ENCODE assay signal across 22 cellular contexts in the genomic region with DNA sequence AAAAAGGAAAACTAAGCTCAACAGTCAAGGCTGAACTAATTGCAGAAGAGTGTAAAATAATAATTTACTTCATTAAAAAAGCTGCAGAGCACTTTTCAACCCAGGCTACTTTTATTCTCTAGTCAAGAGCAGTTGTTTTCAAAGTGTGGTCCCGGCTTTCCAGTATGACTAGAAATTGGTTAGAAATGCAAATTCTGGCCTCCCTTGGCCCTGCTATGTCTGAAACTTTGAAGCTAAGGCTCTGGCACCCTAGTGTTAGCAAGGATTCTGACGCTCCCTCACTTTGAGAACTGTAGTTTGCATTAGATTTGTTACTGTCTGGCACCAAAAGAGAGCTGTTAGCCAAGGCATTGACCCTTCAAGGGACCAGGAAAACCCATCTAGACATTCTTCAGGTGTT. TPM values are rescaled to one million over a fixed set of nuclear protein-coding genes. Genes with fewer than 3 reads are reported as not detected.
A peak's percentile ranks its signal among the peaks of the same experiment; 100 is the strongest.
DNase-seq lines count a peak whose midpoint lies in the region; ATAC-seq, FAIRE-seq and TF ChIP-seq lines count a peak whose summit lies in the region.
"Had no signal": no experiment of that assay in that cellular context is flagged by ENCODE, and none has a peak within 500 bp of the region (broad histone marks: within the 10 kb centered on the region; RNA-seq: fewer than 3 reads in every experiment).

No MANE protein-coding gene starts in this region.

- TF ChIP-seq CTCF in nephron progenitor cell (IDR thresholded peaks at IDR 0.05) = no peak
- TF ChIP-seq CTCF in mammary epithelial cell (conservative IDR thresholded peaks at IDR 0.05 in 1 of 2, IDR thresholded peaks at IDR 0.05 in 1 of 2; ENCODE audit: extremely low read depth in 1 of 2, insufficient read depth in 1 of 2, low read depth in 1 of 2, low read length in 2 of 2) = no peak

- H3K4me3 Mint-ChIP-seq in nephron progenitor cell = no peak overlapping the region
- H3K4me3 Mint-ChIP-seq: CD4-positive, alpha-beta memory T cell; central memory CD8-positive, alpha-beta T cell; dendritic cell treated with granulocyte-macrophage colony-stimulating factor and Interleukin-4, amounts not matched to agents 40 ng/mL and 50 ng/mL, for 4 days; natural killer cell treated with Interleukin-12 subunit alpha and Interleukin-12 subunit beta and Interleukin-15 and Interleukin-18, amount 100 ng/mL, for 72 hours; stimulated activated naive CD8-positive, alpha-beta T cell treated with anti-CD3 and anti-CD28 coated beads, Interleukin-15, Interleukin-2, amounts not matched to agents 100 ng/mL and 50 ng/mL, for 24 hours; T-helper 2 cell treated with Interferon-gamma antibody and Interleukin-4, amounts not matched to agents 5 μg/mL and 100 μg/mL, for 36 hours had no signal

- H3K4me1 Mint-ChIP-seq in nephron progenitor cell = peaks cover 13% of the 10 kb centered on the region
- H3K4me1 Mint-ChIP-seq: CD4-positive, alpha-beta memory T cell; central memory CD8-positive, alpha-beta T cell had no signal

- peak; percentile 83 for ATAC-seq in GM19351 (IDR thresholded peaks at IDR 0.05; ENCODE audit: unreplicated experiment)
- peak; percentile 73 for ATAC-seq in HG02610 (IDR thresholded peaks at IDR 0.05; ENCODE audit: unreplicated experiment)
- peak; percentile 78 for ATAC-seq in HG03025 (IDR thresholded peaks at IDR 0.05; ENCODE audit: low FRiP score, unreplicated experiment)

- no peak overlapping the region for H3K9ac ChIP-seq in mammary epithelial cell (ENCODE audit: insufficient read depth, low read length)
- H3K9ac ChIP-seq: GM23248 had no signal

- 62% methylated on average over 2 of the region's 2 CpGs for WGBS in mammary epithelial cell (ENCODE audit: low coverage, missing lambda C conversion rate)

- no peak overlapping the region for H3K4me3 ChIP-seq in mammary epithelial cell (replicated peaks in 1 of 3; ENCODE audit: insufficient read depth in 1 of 3, low read depth in 2 of 3, low read length in 3 of 3)
- H3K4me3 ChIP-seq: esophagus muscularis mucosa, GM23248, lower lobe of right lung, tibial artery had no signal

- H3K36me3 ChIP-seq in mammary epithelial cell (ENCODE audit: insufficient read depth, low read length) = no peaks in the 10 kb centered on the region
- H3K36me3 ChIP-seq: esophagus muscularis mucosa, lower lobe of right lung, tibial artery had no signal

- H3K4me1 ChIP-seq in mammary epithelial cell (ENCODE audit: insufficient read depth, low read length) = no peaks in the 10 kb centered on the region
- H3K4me1 ChIP-seq: foreskin keratinocyte, tibial artery had no signal

- no peaks in the 10 kb centered on the region for H3K36me3 Mint-ChIP-seq in nephron progenitor cell (ENCODE audit: low read depth)
- H3K36me3 Mint-ChIP-seq: CD4-positive, alpha-beta memory T cell; natural killer cell treated with Interleukin-12 subunit alpha and Interleukin-12 subunit beta and Interleukin-15 and Interleukin-18, amount 100 ng/mL, for 72 hours had no signal

- H3K9me3 ChIP-seq in mammary epithelial cell (replicated peaks; ENCODE audit: insufficient read depth, low read length) = no peaks in the 10 kb centered on the region
- H3K9me3 ChIP-seq: esophagus muscularis mucosa, lower lobe of right lung, tibial artery had no signal

- H3K27me3 ChIP-seq in mammary epithelial cell (ENCODE audit: insufficient read depth, low read length) = no peaks in the 10 kb centered on the region
- H3K27me3 ChIP-seq: esophagus muscularis mucosa, foreskin keratinocyte, tibial artery had no signal

- no peak overlapping the region for H2AFZ ChIP-seq in mammary epithelial cell (ENCODE audit: low read depth, low read length)
- H2AFZ ChIP-seq: GM23248 had no signal

- no peak for TF ChIP-seq POLR2A in GM12892 (IDR thresholded peaks at IDR 0.05; ENCODE audit: low read depth, low read length)

- no peak overlapping the region for H3K27ac Mint-ChIP-seq in nephron progenitor cell
- H3K27ac Mint-ChIP-seq: CD4-positive, alpha-beta memory T cell; dendritic cell treated with granulocyte-macrophage colony-stimulating factor and Interleukin-4, amounts not matched to agents 40 ng/mL and 50 ng/mL, for 4 days; natural killer cell treated with Interleukin-12 subunit alpha and Interleukin-12 subunit beta and Interleukin-15 and Interleukin-18, amount 100 ng/mL, for 72 hours; stimulated activated naive CD8-positive, alpha-beta T cell treated with anti-CD3 and anti-CD28 coated beads, Interleukin-15, Interleukin-2, amounts not matched to agents 100 ng/mL and 50 ng/mL, for 24 hours; T-helper 2 cell treated with Interferon-gamma antibody and Interleukin-4, amounts not matched to agents 5 μg/mL and 100 μg/mL, for 36 hours had no signal

- H3K27me3 Mint-ChIP-seq in nephron progenitor cell (ENCODE audit: low read depth, poor library complexity) = no peaks in the 10 kb centered on the region
- H3K27me3 Mint-ChIP-seq: central memory CD8-positive, alpha-beta T cell; natural killer cell treated with Interleukin-12 subunit alpha and Interleukin-12 subunit beta and Interleukin-15 and Interleukin-18, amount 100 ng/mL, for 72 hours; stimulated activated naive CD8-positive, alpha-beta T cell treated with anti-CD3 and anti-CD28 coated beads, Interleukin-15, Interleukin-2, amounts not matched to agents 100 ng/mL and 50 ng/mL, for 24 hours had no signal

- CTCF ChIA-PET in mammary epithelial cell (lab: Charles Lee; ENCODE audit: low non-redundant PET) = interaction anchor here (0.6 to 1.4 kb wide), 4 partner anchors 9 to 649 kb away, joined by 3 to 15 read pairs (median 8); a partner anchor contains a TSS

- in situ Hi-C loops in mammary epithelial cell (cut with MboI; ENCODE audit: low sequenced_read_pairs in 2 of 2) = loop anchor here (25.0 kb wide), 2 partner anchors 304 to 1004 kb away; a partner anchor contains a TSS

- no peak overlapping the region for H3K27ac ChIP-seq in mammary epithelial cell (ENCODE audit: insufficient read depth, low read depth, low read length)
- H3K27ac ChIP-seq: esophagus muscularis mucosa, foreskin keratinocyte, GM23248, lower lobe of right lung, tibial artery had no signal

- H3K4me2 ChIP-seq in mammary epithelial cell (ENCODE audit: insufficient read depth, low read depth, low read length) = no peak overlapping the region

- no peaks in the 10 kb centered on the region for H3K9me3 Mint-ChIP-seq in nephron progenitor cell
- H3K9me3 Mint-ChIP-seq: central memory CD8-positive, alpha-beta T cell; dendritic cell treated with granulocyte-macrophage colony-stimulating factor and Interleukin-4, amounts not matched to agents 40 ng/mL and 50 ng/mL, for 4 days; natural killer cell treated with Interleukin-12 subunit alpha and Interleukin-12 subunit beta and Interleukin-15 and Interleukin-18, amount 100 ng/mL, for 72 hours; stimulated activated naive CD8-positive, alpha-beta T cell treated with anti-CD3 and anti-CD28 coated beads, Interleukin-15, Interleukin-2, amounts not matched to agents 100 ng/mL and 50 ng/mL, for 24 hours; T-helper 2 cell treated with Interferon-gamma antibody and Interleukin-4, amounts not matched to agents 5 μg/mL and 100 μg/mL, for 36 hours had no signal

- peak; percentile 31 for DNase-seq in GM12892 (ENCODE audit: insufficient read length)
- no peak for DNase-seq in SW480 (ENCODE audit: low spot score)
- DNase-seq in nephron progenitor cell = no peak
- no peak for DNase-seq in NOMO-1 (lab: John Stamatoyannopoulos, UW; ENCODE audit: unreplicated experiment in 2 of 2)
- DNase-seq in mammary epithelial cell = no peak
- DNase-seq: activated effector memory CD4-positive, alpha-beta T cell treated with Interleukin-2 at 50 U/mL for 16 hours; activated T-cell treated with anti-CD3 and anti-CD28 coated beads for 4 hours; lower lobe of right lung had no signal

- no peaks in the 10 kb centered on the region for H4K20me1 ChIP-seq in mammary epithelial cell (ENCODE audit: insufficient read depth, low read length)

- BruUV-seq in mammary epithelial cell (replicated peaks; lab: Mats Ljungman, UMichigan) = no TSS peak

- no peaks in the 10 kb centered on the region for H3K79me2 ChIP-seq in mammary epithelial cell (ENCODE audit: insufficient read depth, low read length)

- intact Hi-C loops in mammary epithelial cell (cut with micrococcal nuclease) = loop anchor here (5.0 to 10.0 kb wide), 2 partner anchors 86 to 139 kb away; no protein-coding TSS in a partner anchor

- dilution Hi-C loops in mammary epithelial cell (cut with HindIII; ENCODE audit: low sequenced_read_pairs) = no loop called here

- no peak for FAIRE-seq in GM12892 (lab: Jason Lieb, UNC)
- FAIRE-seq: A204.1 had no signal

RNA-seq across cellular contexts. Expression of a gene that starts 9.5 kb away (rescaled TPM):
- 23.7 TPM for polyA plus RNA-seq in GM12892 (2012; ENCODE audit: missing spikeins)
- total RNA-seq in mammary epithelial cell = 10 to 100 TPM; 22.0 to 28.5 TPM
- polyA plus RNA-seq in mammary epithelial cell = 39.2 TPM
- 12.5 TPM for polyA minus RNA-seq in mammary epithelial cell

RNA-seq across cellular contexts. Expression of a gene that starts 20.9 kb away (rescaled TPM):
- 6.3 TPM for polyA plus RNA-seq in GM12892 (2012; ENCODE audit: missing spikeins)
- 10 to 100 TPM; 13.2 to 15.8 TPM for total RNA-seq in mammary epithelial cell
- 11.5 TPM for polyA plus RNA-seq in mammary epithelial cell
- polyA minus RNA-seq in mammary epithelial cell = 2.6 TPM
